8 cellular contexts compared by ENCODE assay signal in genomic region chr7:127347567-127348246, GRCh38. TPM values are rescaled to one million over a fixed set of nuclear protein-coding genes. Genes with fewer than 3 reads are reported as not detected.
A peak's percentile ranks its signal among the peaks of the same experiment; 100 is the strongest.
DNase-seq lines count a peak whose midpoint lies in the region; ATAC-seq and TF ChIP-seq lines count a peak whose summit lies in the region.

No MANE protein-coding gene starts in this region.

- peak; percentile 70 for DNase-seq in DMS79 treated with DMSO at 0.1 percent for 48 hours (lab: John Stamatoyannopoulos, UW)
- DNase-seq in LNCaP clone FGC (ENCODE audit: low read depth) = peak; percentile 17
- DNase-seq in amniotic epithelial cell (ENCODE audit: low read depth) = peak; percentile 51
- peak; percentile 82 for DNase-seq in left ventricle myocardium superior
- DNase-seq in sciatic nerve (ENCODE audit: low spot score) = peak; percentile 68
- no peak for DNase-seq in UCSD-AML1 (lab: John Stamatoyannopoulos, UW; ENCODE audit: unreplicated experiment)

- H3K9me3 ChIP-seq in SU-DHL-6 (ENCODE audit: insufficient read depth, low read length) = no peaks in the 10 kb centered on the region

- ATAC-seq in GM21737 (IDR thresholded peaks at IDR 0.05; ENCODE audit: unreplicated experiment) (peak; percentile 100), left ventricle myocardium superior (peak; percentile 99), sciatic nerve (peak; percentile 81)

- intact Hi-C loops in left ventricle myocardium superior (cut with micrococcal nuclease) (no loop called here), sciatic nerve (cut with DNase I) (no loop called here)

- H3K9ac ChIP-seq in SU-DHL-6 (ENCODE audit: low read length) = peak overlapping the region; percentile 34; the same call in 1 of the 2 replicates

- TF ChIP-seq CTCF in LNCaP clone FGC (IDR thresholded peaks at IDR 0.05; ENCODE audit: control insufficient read depth, extremely low read depth, insufficient read depth) = peak; percentile 96
- TF ChIP-seq CTCF in SU-DHL-6 (IDR thresholded peaks at IDR 0.05; ENCODE audit: insufficient read depth, low read length, poor library complexity, severe bottlenecking) = peak; percentile 34

- H3K4me2 ChIP-seq in SU-DHL-6 (ENCODE audit: low read depth, low read length, poor library complexity, severe bottlenecking) = peak overlapping the region; percentile 59

- peaks cover 26% of the 10 kb centered on the region for H3F3A ChIP-seq in SU-DHL-6 (ENCODE audit: insufficient read depth)

- H3K36me3 ChIP-seq in SU-DHL-6 (ENCODE audit: low read length) = no peaks in the 10 kb centered on the region

- no peaks in the 10 kb centered on the region for H3K27me3 ChIP-seq in SU-DHL-6 (ENCODE audit: low read length)

- no peaks in the 10 kb centered on the region for H3K79me2 ChIP-seq in SU-DHL-6 (ENCODE audit: insufficient read depth, low read length)

- H3K27ac ChIP-seq in SU-DHL-6 (ENCODE audit: low read depth, low read length) = no peak overlapping the region

- no peak overlapping the region for H2AFZ ChIP-seq in SU-DHL-6 (ENCODE audit: low read depth, low read length, severe bottlenecking)

- peak overlapping the region; percentile 38 for H3K4me3 ChIP-seq in LNCaP clone FGC (ENCODE audit: low read depth, low read length)
- H3K4me3 ChIP-seq in SU-DHL-6 (ENCODE audit: insufficient read depth, low read length, poor library complexity, severe bottlenecking) = peak overlapping the region; percentile 43

- H4K20me1 ChIP-seq in SU-DHL-6 (ENCODE audit: low read depth, low read length) = 0 out of 2 replicates have a peak, but pooled peaks cover 4% of the 10 kb centered on the region

- H3K9me2 ChIP-seq in SU-DHL-6 (replicated peaks; ENCODE audit: insufficient read depth, low read length) = no peaks in the 10 kb centered on the region

RNA-seq across cellular contexts. Expression of gene ZNF800, which starts 44.8 kb away (rescaled TPM):
- 20.8 TPM for total RNA-seq in left ventricle myocardium superior
- total RNA-seq in sciatic nerve = 39.2 TPM
